Comparison of ENCODE assay signal across 19 cellular contexts in the genomic region with DNA sequence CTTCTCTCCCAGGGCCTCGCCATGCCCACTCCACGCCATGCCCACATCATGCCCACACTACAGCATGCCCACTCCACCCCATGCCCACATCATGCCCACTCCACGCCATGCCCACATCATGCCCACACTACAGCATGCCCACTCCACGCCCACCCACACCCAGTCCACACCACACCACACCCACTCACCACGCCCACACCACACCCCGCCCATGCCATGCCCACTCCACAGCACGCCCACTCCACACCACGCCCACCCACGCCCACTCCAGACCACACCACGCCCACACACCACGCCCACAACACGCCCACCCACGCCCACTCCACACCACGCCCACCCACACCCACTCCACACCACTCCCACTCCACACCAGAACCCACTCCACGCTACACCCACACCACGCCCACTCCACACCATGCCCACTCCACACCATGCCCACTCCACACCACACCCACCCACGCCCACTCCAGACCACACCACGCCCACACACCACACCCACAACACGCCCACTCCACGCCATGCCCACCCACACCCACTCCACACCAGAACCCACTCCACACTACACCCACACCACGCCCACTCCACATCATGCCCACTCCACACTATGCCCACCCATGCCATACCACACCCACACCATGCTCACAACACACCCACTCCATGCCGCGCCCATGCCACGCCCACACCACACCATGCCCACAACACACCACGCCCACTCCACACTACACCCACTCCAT.
DNase-seq lines count a peak whose midpoint lies in the region; ATAC-seq and TF ChIP-seq lines count a peak whose summit lies in the region.
"Had no signal": no experiment of that assay in that cellular context is flagged by ENCODE, and none has a peak within 500 bp of the region (broad histone marks: within the 10 kb centered on the region; RNA-seq: fewer than 3 reads in every experiment).

No MANE protein-coding gene starts in this region.

- no peaks in the 10 kb centered on the region for H3K4me1 Mint-ChIP-seq in activated T-cell treated with anti-CD3 and anti-CD28 coated beads, Interleukin-2, amount 50 U/mL, for 24 hours (ENCODE audit: low read depth)
- no peaks in the 10 kb centered on the region for H3K4me1 Mint-ChIP-seq in activated CD8-positive, alpha-beta memory T cell treated with anti-CD3 and anti-CD28 coated beads, Interleukin-2, amount 10 ng/mL, durations not matched to agents 7 days and 5 days
- H3K4me1 Mint-ChIP-seq in stimulated activated naive CD8-positive, alpha-beta T cell treated with anti-CD3 and anti-CD28 coated beads, Interleukin-15, amount 100 ng/mL, for 72 hours, result no peaks in the 10 kb centered on the region
- H3K4me1 Mint-ChIP-seq in Calu3 (ENCODE audit: low read depth, unreplicated experiment), result no peaks in the 10 kb centered on the region

- peak overlapping the region; percentile 87 for H3K27ac Mint-ChIP-seq in activated T-cell treated with anti-CD3 and anti-CD28 coated beads, Interleukin-2, amount 50 U/mL, for 24 hours
- H3K27ac Mint-ChIP-seq in activated CD8-positive, alpha-beta memory T cell treated with anti-CD3 and anti-CD28 coated beads, Interleukin-2, amount 10 ng/mL, durations not matched to agents 7 days and 5 days, result no peak overlapping the region
- H3K27ac Mint-ChIP-seq in stimulated activated naive CD8-positive, alpha-beta T cell treated with anti-CD3 and anti-CD28 coated beads, Interleukin-15, amount 100 ng/mL, for 72 hours, result peak overlapping the region in 1 of 2 donors; percentile 92
- H3K27ac Mint-ChIP-seq in Calu3 (ENCODE audit: unreplicated experiment), result no peak overlapping the region
- H3K27ac Mint-ChIP-seq: CD4-positive, alpha-beta T cell had no signal

- H4K8ac ChIP-seq in mesenchymal stem cell (ENCODE audit: low read length), result no peak overlapping the region

- peaks cover 17% of the 10 kb centered on the region for H3K27me3 Mint-ChIP-seq in activated T-cell treated with anti-CD3 and anti-CD28 coated beads, Interleukin-2, amount 50 U/mL, for 24 hours
- peaks cover 30% of the 10 kb centered on the region for H3K27me3 Mint-ChIP-seq in activated CD8-positive, alpha-beta memory T cell treated with anti-CD3 and anti-CD28 coated beads, Interleukin-2, amount 10 ng/mL, durations not matched to agents 7 days and 5 days
- peaks cover 39% of the 10 kb centered on the region for H3K27me3 Mint-ChIP-seq in stimulated activated naive CD8-positive, alpha-beta T cell treated with anti-CD3 and anti-CD28 coated beads, Interleukin-15, amount 100 ng/mL, for 72 hours
- peaks cover 16% of the 10 kb centered on the region for H3K27me3 Mint-ChIP-seq in Calu3 (ENCODE audit: unreplicated experiment)

- no peaks in the 10 kb centered on the region for H3K79me1 ChIP-seq in mesenchymal stem cell (replicated peaks; ENCODE audit: low read length, poor library complexity, severe bottlenecking)

- WGBS in mesenchymal stem cell, result 76% methylated on average over 25 of the region's 25 CpGs

- H2AFZ ChIP-seq in mesenchymal stem cell (ENCODE audit: low read depth, low read length), result no peak overlapping the region

- CTCF ChIA-PET in activated CD8-positive, alpha-beta memory T cell treated with anti-CD3 and anti-CD28 coated beads, Interleukin-2, amount 10 ng/mL, durations not matched to agents 7 days and 5 days (lab: Charles Lee), result no interaction called here
- CTCF ChIA-PET in Calu3 (lab: Charles Lee), result no interaction called here

- peaks cover 2% of the 10 kb centered on the region for H3K4me1 ChIP-seq in mesenchymal stem cell (ENCODE audit: control insufficient read depth, insufficient read depth, low read depth, low read length)
- no peaks in the 10 kb centered on the region for H3K4me1 ChIP-seq in ascending aorta
- H3K4me1 ChIP-seq: pancreas had no signal

- H3K4me3 Mint-ChIP-seq in activated T-cell treated with anti-CD3 and anti-CD28 coated beads, Interleukin-2, amount 50 U/mL, for 24 hours, result no peak overlapping the region
- no peak overlapping the region for H3K4me3 Mint-ChIP-seq in activated CD8-positive, alpha-beta memory T cell treated with anti-CD3 and anti-CD28 coated beads, Interleukin-2, amount 10 ng/mL, durations not matched to agents 7 days and 5 days
- peak overlapping the region in 1 of 2 donors; percentile 48 for H3K4me3 Mint-ChIP-seq in stimulated activated naive CD8-positive, alpha-beta T cell treated with anti-CD3 and anti-CD28 coated beads, Interleukin-15, amount 100 ng/mL, for 72 hours
- H3K4me3 Mint-ChIP-seq in Calu3 (ENCODE audit: low read depth, unreplicated experiment), result no peak overlapping the region
- H3K4me3 Mint-ChIP-seq: CD4-positive, alpha-beta T cell had no signal

- no peak overlapping the region for H3K4me2 ChIP-seq in mesenchymal stem cell (ENCODE audit: low read length, poor library complexity, severe bottlenecking)
- H3K4me2 ChIP-seq: KMS-11, smooth muscle cell had no signal

- H2BK15ac ChIP-seq in mesenchymal stem cell (ENCODE audit: low read depth, poor library complexity, severe bottlenecking), result no peak overlapping the region

- no peak overlapping the region for H3K9ac ChIP-seq in mesenchymal stem cell (ENCODE audit: low read length)
- H3K9ac ChIP-seq: KMS-11 had no signal

- H3K4me3 ChIP-seq in mesenchymal stem cell (ENCODE audit: insufficient read depth in 1 of 2, low read depth in 1 of 2, low read length in 2 of 2) (no peak overlapping the region), ascending aorta (no peak overlapping the region)
- H3K4me3 ChIP-seq: pancreas, smooth muscle cell had no signal

- no peak overlapping the region for H3K14ac ChIP-seq in mesenchymal stem cell (ENCODE audit: low read length in 2 of 2)

- H3K9me3 ChIP-seq in mesenchymal stem cell (ENCODE audit: control insufficient read depth, low read length), result peaks cover 7% of the 10 kb centered on the region
- H3K9me3 ChIP-seq in ascending aorta, result no peaks in the 10 kb centered on the region
- H3K9me3 ChIP-seq: pancreas had no signal

- no peaks in the 10 kb centered on the region for H3K36me3 Mint-ChIP-seq in activated T-cell treated with anti-CD3 and anti-CD28 coated beads, Interleukin-2, amount 50 U/mL, for 24 hours (ENCODE audit: low read depth)
- H3K36me3 Mint-ChIP-seq in activated CD8-positive, alpha-beta memory T cell treated with anti-CD3 and anti-CD28 coated beads, Interleukin-2, amount 10 ng/mL, durations not matched to agents 7 days and 5 days, result no peaks in the 10 kb centered on the region
- no peaks in the 10 kb centered on the region for H3K36me3 Mint-ChIP-seq in Calu3 (ENCODE audit: insufficient read depth, unreplicated experiment)

- no TSS peak for BruUV-seq in Calu3 (replicated peaks; lab: Mats Ljungman, UMichigan)

- H2BK5ac ChIP-seq in mesenchymal stem cell (ENCODE audit: low read depth, low read length, poor library complexity, severe bottlenecking), result no peak overlapping the region

- H2BK120ac ChIP-seq in mesenchymal stem cell (ENCODE audit: low read depth, low read length), result no peak overlapping the region

- DNase-seq in activated T-cell treated with anti-CD3 and anti-CD28 coated beads, Interleukin-2, amount 50 U/mL, for 24 hours, result no peak
- no peak for DNase-seq in activated T-cell treated with anti-CD3 and anti-CD28 coated beads, Interleukin-2, amount 50 U/mL, for 1 hour
- DNase-seq in activated CD8-positive, alpha-beta memory T cell treated with anti-CD3 and anti-CD28 coated beads, Interleukin-2, amount 10 ng/mL, durations not matched to agents 7 days and 5 days, result peak; percentile 35
- DNase-seq in mesenchymal stem cell (no peak), Calu3 (no peak), ascending aorta (ENCODE audit: low spot score in 2 of 2) (no peak)
- DNase-seq in stimulated activated naive CD8-positive, alpha-beta T cell treated with anti-CD3 and anti-CD28 coated beads, Interleukin-15, amount 100 ng/mL, for 72 hours, result no peak
- DNase-seq: CD4-positive, alpha-beta T cell; DND-41; effector CD8-positive, alpha-beta T cell; hippocampal formation; kidney glomerular epithelial cell; NCI-H1092; NCI-H2171 treated with DMSO at 0.1 percent for 48 hours; stimulated activated naive CD4-positive, alpha-beta T cell treated with Interleukin-2 at 50 U/mL for 16 hours had no signal

- no peak overlapping the region for H2BK12ac ChIP-seq in mesenchymal stem cell (ENCODE audit: low read length in 2 of 2)

- TF ChIP-seq CTCF in Calu3 (IDR thresholded peaks at IDR 0.05; ENCODE audit: unreplicated experiment) (no peak), ascending aorta (IDR thresholded peaks at IDR 0.05) (no peak)

- H4K91ac ChIP-seq in mesenchymal stem cell (ENCODE audit: low read length), result peak overlapping the region; percentile 20

- H3K18ac ChIP-seq in mesenchymal stem cell (ENCODE audit: low read depth in 1 of 2, low read length in 2 of 2), result no peak overlapping the region

- H3K27me3 ChIP-seq in mesenchymal stem cell (ENCODE audit: control insufficient read depth in 1 of 2, insufficient read depth in 1 of 2, low read length in 2 of 2) (peaks cover 2 to 67% of the 10 kb centered on the region in 2 experiments), ascending aorta (no peaks in the 10 kb centered on the region)
- H3K27me3 ChIP-seq: pancreas had no signal

- H3K27ac ChIP-seq in mesenchymal stem cell (ENCODE audit: low read length, poor library complexity, severe bottlenecking) (no peak overlapping the region), ascending aorta (no peak overlapping the region)
- H3K27ac ChIP-seq: KMS-11, pancreas had no signal

- no peak overlapping the region for H2AK5ac ChIP-seq in mesenchymal stem cell (ENCODE audit: low read length, severe bottlenecking)

- no peak overlapping the region for H3K4ac ChIP-seq in mesenchymal stem cell (ENCODE audit: low read depth in 1 of 2, low read length in 2 of 2)

- intact Hi-C loops in Calu3 (cut with micrococcal nuclease; ENCODE audit: unreplicated experiment), result no loop called here
- intact Hi-C loops in ascending aorta (cut with DNase I), result no loop called here

- no peaks in the 10 kb centered on the region for H3K36me3 ChIP-seq in mesenchymal stem cell (ENCODE audit: control insufficient read depth in 1 of 2, insufficient read depth in 2 of 2, low read depth in 1 of 2, low read length in 2 of 2)
- H3K36me3 ChIP-seq in ascending aorta, result no peaks in the 10 kb centered on the region
- H3K36me3 ChIP-seq: pancreas had no signal

- ATAC-seq in activated CD8-positive, alpha-beta memory T cell treated with anti-CD3 and anti-CD28 coated beads, Interleukin-2, amount 10 ng/mL, durations not matched to agents 7 days and 5 days, result peak; percentile 9
- ATAC-seq in stimulated activated naive CD8-positive, alpha-beta T cell treated with anti-CD3 and anti-CD28 coated beads, Interleukin-15, amount 100 ng/mL, for 72 hours, result peak; percentile 70
- ATAC-seq in GM21529 (IDR thresholded peaks at IDR 0.05; ENCODE audit: unreplicated experiment), result no peak
- ATAC-seq: pancreas had no signal

- no peaks in the 10 kb centered on the region for H3K9me3 Mint-ChIP-seq in activated T-cell treated with anti-CD3 and anti-CD28 coated beads, Interleukin-2, amount 50 U/mL, for 24 hours
- no peaks in the 10 kb centered on the region for H3K9me3 Mint-ChIP-seq in activated CD8-positive, alpha-beta memory T cell treated with anti-CD3 and anti-CD28 coated beads, Interleukin-2, amount 10 ng/mL, durations not matched to agents 7 days and 5 days (ENCODE audit: low read depth)
- no peaks in the 10 kb centered on the region for H3K9me3 Mint-ChIP-seq in stimulated activated naive CD8-positive, alpha-beta T cell treated with anti-CD3 and anti-CD28 coated beads, Interleukin-15, amount 100 ng/mL, for 72 hours
- peaks cover 2% of the 10 kb centered on the region for H3K9me3 Mint-ChIP-seq in Calu3 (ENCODE audit: low read depth, unreplicated experiment)
- H3K9me3 Mint-ChIP-seq: CD4-positive, alpha-beta T cell had no signal

- H3K23ac ChIP-seq in mesenchymal stem cell (ENCODE audit: low read length in 2 of 2), result no peak overlapping the region
